In genomic region chr7:1292972-1293830, GRCh38 we compare ENCODE assay signal across 20 cellular contexts.
"Had no signal": no experiment of that assay in that cellular context is flagged by ENCODE, and none has a peak within 500 bp of the region (broad histone marks: within the 10 kb centered on the region; RNA-seq: fewer than 3 reads in every experiment).

No MANE protein-coding gene starts in this region.

- H3K4me3 ChIP-seq: breast epithelium, esophagus muscularis mucosa, heart left ventricle, upper lobe of left lung had no signal

- H3K27ac Mint-ChIP-seq: activated naive CD4-positive, alpha-beta T cell treated with anti-CD3 and anti-CD28 coated beads, Interleukin-2, amount 50 U/mL, for 72 hours; activated T-cell treated with anti-CD3 and anti-CD28 coated beads, Interleukin-2, amount 50 U/mL, for 72 hours; dendritic cell treated with granulocyte-macrophage colony-stimulating factor and Interleukin-4, amounts not matched to agents 40 ng/mL and 50 ng/mL, for 4 days; mesothelial cell of epicardium; T-cell had no signal

- H3K9me3 ChIP-seq: breast epithelium, esophagus muscularis mucosa, heart left ventricle, upper lobe of left lung had no signal

- H3K36me3 Mint-ChIP-seq: activated naive CD4-positive, alpha-beta T cell treated with anti-CD3 and anti-CD28 coated beads, Interleukin-2, amount 50 U/mL, for 72 hours; mesothelial cell of epicardium; naive B cell; T-cell had no signal

- H3K4me3 Mint-ChIP-seq: activated T-cell treated with anti-CD3 and anti-CD28 coated beads, Interleukin-2, amount 50 U/mL, for 72 hours; dendritic cell treated with granulocyte-macrophage colony-stimulating factor and Interleukin-4, amounts not matched to agents 40 ng/mL and 50 ng/mL, for 4 days; mesothelial cell of epicardium; neural crest cell; T-cell had no signal

- H3K36me3 ChIP-seq: breast epithelium, esophagus muscularis mucosa, heart left ventricle, upper lobe of left lung had no signal

- H3K4me1 ChIP-seq: breast epithelium, foreskin keratinocyte had no signal

- DNase-seq: activated CD4-positive, alpha-beta T cell treated with anti-CD3 and anti-CD28 coated beads for 4 hours; activated CD4-positive, alpha-beta T cell treated with anti-CD3 and anti-CD28 coated beads, Interleukin-2, amount 50 U/mL, for 4 hours; activated naive CD4-positive, alpha-beta T cell; activated T-cell treated with anti-CD3 and anti-CD28 coated beads for 4 hours; activated T-cell treated with anti-CD3 and anti-CD28 coated beads, Interleukin-2, amount 50 U/mL, for 72 hours; central memory CD4-positive, alpha-beta T cell; foreskin keratinocyte; naive B cell; stimulated activated CD4-positive, alpha-beta T cell treated with anti-CD3 and anti-CD28 coated beads, Interleukin-2, amount 100 ng/mL, for 48 hours; stimulated activated naive CD8-positive, alpha-beta T cell treated with anti-CD3 and anti-CD28 coated beads, Interleukin-15, Interleukin-2, amounts not matched to agents 100 U/mL and 50 U/mL, for 24 hours; T-cell had no signal

- ATAC-seq: activated naive CD4-positive, alpha-beta T cell treated with anti-CD3 and anti-CD28 coated beads, Interleukin-2, amount 50 U/mL, for 72 hours; activated T-cell treated with anti-CD3 and anti-CD28 coated beads, Interleukin-2, amount 50 U/mL, for 72 hours; foreskin keratinocyte; heart left ventricle; right cardiac atrium; stimulated activated naive CD8-positive, alpha-beta T cell treated with anti-CD3 and anti-CD28 coated beads, Interleukin-15, Interleukin-2, amounts not matched to agents 100 U/mL and 50 U/mL, for 24 hours; T-cell had no signal

- H3K27ac ChIP-seq: breast epithelium, esophagus muscularis mucosa, foreskin keratinocyte, heart left ventricle, upper lobe of left lung had no signal

- H3K9me3 Mint-ChIP-seq: activated naive CD4-positive, alpha-beta T cell treated with anti-CD3 and anti-CD28 coated beads, Interleukin-2, amount 50 U/mL, for 72 hours; activated T-cell treated with anti-CD3 and anti-CD28 coated beads, Interleukin-2, amount 50 U/mL, for 72 hours; dendritic cell treated with granulocyte-macrophage colony-stimulating factor and Interleukin-4, amounts not matched to agents 40 ng/mL and 50 ng/mL, for 4 days; mesothelial cell of epicardium; neural crest cell; T-cell had no signal
